Comparison of ENCODE assay signal across 22 cellular contexts in the genomic region with DNA sequence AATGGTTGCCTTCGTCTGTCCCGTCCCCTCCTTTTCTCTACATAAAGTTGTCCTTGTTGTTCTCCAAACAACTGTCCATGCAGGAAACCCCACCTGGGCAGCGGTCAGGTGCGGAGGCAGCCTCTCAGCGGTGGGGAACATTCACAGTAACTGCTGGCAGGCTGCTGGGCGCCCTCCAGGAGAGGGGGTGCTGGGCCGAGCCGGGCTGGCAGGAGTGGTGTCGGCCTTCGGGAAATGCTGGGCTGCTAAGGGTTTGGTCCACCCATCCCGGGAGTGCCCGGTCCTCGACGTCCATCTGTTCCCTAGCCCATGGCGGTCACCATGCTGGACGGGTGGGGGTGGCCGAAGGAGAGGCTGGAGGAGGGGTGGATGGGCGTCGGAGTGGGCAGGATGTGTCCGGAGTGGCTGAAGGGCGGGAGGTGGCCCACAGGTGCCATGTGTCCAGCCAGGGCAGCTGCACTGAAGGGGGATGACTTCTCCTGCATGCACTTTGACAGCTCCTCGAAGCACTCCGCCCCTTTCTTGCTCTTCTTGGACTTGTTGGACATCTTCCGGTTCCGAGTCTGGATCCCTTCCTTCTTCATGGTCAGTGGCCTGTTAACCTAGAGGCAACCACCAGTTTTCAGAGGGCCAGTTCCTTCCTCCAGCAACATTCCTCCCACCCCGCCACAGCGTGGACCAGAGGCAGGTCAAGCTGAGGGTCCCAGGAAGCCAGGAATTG. TPM values are rescaled to one million over a fixed set of nuclear protein-coding genes. Genes with fewer than 3 reads are reported as not detected.
DNase-seq lines count a peak whose midpoint lies in the region; ATAC-seq and TF ChIP-seq lines count a peak whose summit lies in the region.
"Had no signal": no experiment of that assay in that cellular context is flagged by ENCODE, and none has a peak within 500 bp of the region (broad histone marks: within the 10 kb centered on the region; RNA-seq: fewer than 3 reads in every experiment).

No MANE protein-coding gene starts in this region.

- no peak overlapping the region for H3K4me2 ChIP-seq in IMR-90 (ENCODE audit: low read depth, low read length)
- H3K4me2 ChIP-seq: hepatocyte had no signal

- no peak overlapping the region for H2AFZ ChIP-seq in IMR-90 (replicated peaks; ENCODE audit: low read length, poor library complexity)
- H2AFZ ChIP-seq: hepatocyte had no signal

- intact Hi-C loops in IMR-90 (cut with micrococcal nuclease) (loop anchor here (5.0 kb wide), 1 partner anchor 404 kb away; no protein-coding TSS in a partner anchor), left lung (cut with DNase I) (no loop called here), ovary (cut with DNase I) (no loop called here)

- peak overlapping the region; percentile 14; the same call in 1 of the 2 replicates for H3K4ac ChIP-seq in IMR-90 (ENCODE audit: low read depth, low read length)

- peaks cover 21% of the 10 kb centered on the region for H3K4me1 ChIP-seq in IMR-90 (ENCODE audit: control insufficient read depth, insufficient read depth, low read length)
- H3K4me1 ChIP-seq in left lung, result peaks cover 0 to 27% of the 10 kb centered on the region in 2 donors
- H3K4me1 ChIP-seq in subcutaneous abdominal adipose tissue (ENCODE audit: control insufficient read depth in 5 of 5, insufficient read depth in 5 of 5, low read length in 5 of 5), result peaks cover 3 to 63% (median 36%) of the 10 kb centered on the region in 5 donors
- H3K4me1 ChIP-seq in ovary (ENCODE audit: insufficient read depth), result no peaks in the 10 kb centered on the region

- dilution Hi-C loops in IMR-90 (cut with HindIII; ENCODE audit: low sequenced_read_pairs, unreplicated experiment), result no loop called here

- H3K9me1 ChIP-seq in IMR-90 (ENCODE audit: insufficient read depth, low read length), result peaks cover 3% of the 10 kb centered on the region; the same call in 1 of the 2 replicates

- no peaks in the 10 kb centered on the region for H3K9me3 Mint-ChIP-seq in endothelial cell (ENCODE audit: unreplicated experiment)
- H3K9me3 Mint-ChIP-seq: activated naive CD4-positive, alpha-beta T cell treated with anti-CD3 and anti-CD28 coated beads, Interleukin-2, amount 10 ng/mL, durations not matched to agents 7 days and 5 days; natural killer cell had no signal

- H3K14ac ChIP-seq in IMR-90 (replicated peaks; ENCODE audit: low read depth, low read length), result no peak overlapping the region

- no peak overlapping the region for H3K18ac ChIP-seq in IMR-90 (ENCODE audit: low read depth, low read length)

- H2AK9ac ChIP-seq in IMR-90 (replicated peaks; ENCODE audit: low read depth, low read length, poor library complexity), result no peak overlapping the region

- no peak overlapping the region for H3K27ac ChIP-seq in IMR-90 (ENCODE audit: insufficient read depth, low read length)
- peak overlapping the region; percentile 33 to 62 for H3K27ac ChIP-seq in left lung
- peak overlapping the region; percentile 41 for H3K27ac ChIP-seq in subcutaneous abdominal adipose tissue (ENCODE audit: low read depth, low read length)
- no peak overlapping the region for H3K27ac ChIP-seq in ovary
- H3K27ac ChIP-seq: hepatocyte had no signal

- H3K27me3 ChIP-seq in IMR-90 (ENCODE audit: control insufficient read depth, insufficient read depth, low read length) (peaks cover 5% of the 10 kb centered on the region; the same call in 1 of the 2 replicates), left lung (peaks cover 49 to 78% of the 10 kb centered on the region in 2 donors), subcutaneous abdominal adipose tissue (ENCODE audit: control insufficient read depth in 5 of 5, insufficient read depth in 4 of 5, low read length in 5 of 5) (peaks cover 53 to 85% (median 57%) of the 10 kb centered on the region in 5 donors), ovary (no peaks in the 10 kb centered on the region)

- DNase-seq in IMR-90 (no peak), endothelial cell (ENCODE audit: low spot score) (no peak), left lung (peak in 1 of 2 donors; percentile 72), ovary (no peak), A172 (ENCODE audit: low spot score) (no peak)
- DNase-seq: activated CD4-positive, alpha-beta T cell treated with anti-CD3 and anti-CD28 coated beads, Interleukin-2, amount 50 U/mL, for 4 hours; activated CD4-positive, CD25-positive, alpha-beta regulatory T cell; activated naive CD4-positive, alpha-beta T cell treated with anti-CD3 and anti-CD28 coated beads, Interleukin-2, amount 10 ng/mL, durations not matched to agents 7 days and 5 days; amniotic stem cell; CD4-positive, CD25-positive, alpha-beta regulatory T cell; effector memory CD4-positive, alpha-beta T cell; foreskin melanocyte; natural killer cell; OCI-M1; stimulated activated CD4-positive, alpha-beta T cell treated with anti-CD3 and anti-CD28 coated beads, Interleukin-4, amount 100 ng/mL, for 1 hour had no signal

- H3K4me1 Mint-ChIP-seq in endothelial cell (ENCODE audit: unreplicated experiment), result peaks cover 62% of the 10 kb centered on the region

- no peak overlapping the region for H2BK120ac ChIP-seq in IMR-90 (ENCODE audit: low read depth, low read length)

- CTCF ChIA-PET in IMR-90 (lab: Yijun Ruan, JAX), result no interaction called here

- TF ChIP-seq CTCF in IMR-90 (conservative IDR thresholded peaks at IDR 0.05; ENCODE audit: low read depth, low read length) (no peak), endothelial cell (IDR thresholded peaks at IDR 0.05; ENCODE audit: unreplicated experiment) (no peak), left lung (IDR thresholded peaks at IDR 0.05) (no peak), ovary (IDR thresholded peaks at IDR 0.05) (no peak)

- peaks cover 21% of the 10 kb centered on the region for H3K36me3 ChIP-seq in IMR-90 (ENCODE audit: control insufficient read depth, insufficient read depth, low read length)
- H3K36me3 ChIP-seq in left lung, result no peaks in the 10 kb centered on the region
- H3K36me3 ChIP-seq in subcutaneous abdominal adipose tissue (ENCODE audit: control insufficient read depth in 5 of 5, insufficient read depth in 5 of 5, low read length in 5 of 5), result no peaks in the 10 kb centered on the region
- H3K36me3 ChIP-seq in ovary, result no peaks in the 10 kb centered on the region

- peaks cover 6% of the 10 kb centered on the region for H3K27me3 Mint-ChIP-seq in endothelial cell (ENCODE audit: unreplicated experiment)

- 0 out of 2 replicates have a peak overlapping the region, but pooled peaks have one; percentile 2 for H4K91ac ChIP-seq in IMR-90 (ENCODE audit: insufficient read depth, low read depth, low read length)

- 79% methylated on average over 13 of the region's 27 CpGs; no CpG with 5 or more reads in 1 of the 2 experiments for WGBS in IMR-90 (ENCODE audit: extremely low coverage in 2 of 2, insufficient read length in 1 of 2), 2 experiments
- 64 to 80% (median 74%) methylated on average over 27 of the region's 27 CpGs for WGBS in ovary, 3 donors

- H3K23ac ChIP-seq in IMR-90 (ENCODE audit: low read depth, low read length), result no peak overlapping the region

- BruUV-seq in IMR-90 (replicated peaks; lab: Mats Ljungman, UMichigan), result no TSS peak

- H3K79me1 ChIP-seq in IMR-90 (ENCODE audit: low read depth in 1 of 2, low read length in 2 of 2), result peaks cover 0 to 17% of the 10 kb centered on the region in 2 experiments; a peak in 3 of 4 replicates

- no peak overlapping the region for H4K5ac ChIP-seq in IMR-90 (ENCODE audit: low read depth, low read length)

- no peaks in the 10 kb centered on the region for H3K9me3 ChIP-seq in IMR-90 (ENCODE audit: control insufficient read depth, insufficient read depth, low read length)
- no peaks in the 10 kb centered on the region for H3K9me3 ChIP-seq in left lung
- H3K9me3 ChIP-seq in subcutaneous abdominal adipose tissue (ENCODE audit: control insufficient read depth in 5 of 5, low read length in 5 of 5), result no peaks in the 10 kb centered on the region
- H3K9me3 ChIP-seq in ovary, result no peaks in the 10 kb centered on the region

- H3K9ac ChIP-seq in IMR-90 (ENCODE audit: low read depth, low read length) (no peak overlapping the region), subcutaneous abdominal adipose tissue (ENCODE audit: low read length in 5 of 5) (no peak overlapping the region)

- in situ Hi-C loops in IMR-90 (cut with MboI; ENCODE audit: low sequenced_read_pairs), result loop anchor here (10.0 kb wide), 1 partner anchor 386 kb away; no protein-coding TSS in a partner anchor

- ATAC-seq in IMR-90 (ENCODE audit: low read depth) (no peak), left lung (no peak), HG03280 (IDR thresholded peaks at IDR 0.05; ENCODE audit: unreplicated experiment) (no peak)
- ATAC-seq: natural killer cell had no signal

- TF ChIP-seq EP300 in ovary (IDR thresholded peaks at IDR 0.05), result no peak

- H4K20me1 ChIP-seq in IMR-90 (ENCODE audit: insufficient read depth, low read length), result peaks cover 5% of the 10 kb centered on the region; the same call in 1 of the 2 replicates

- H2AK5ac ChIP-seq in IMR-90 (ENCODE audit: low read depth, low read length), result no peak overlapping the region

- no peak for TF ChIP-seq RAD21 in IMR-90 (IDR thresholded peaks at IDR 0.05; ENCODE audit: low read length)

- peak overlapping the region; percentile 56 for H3K4me3 Mint-ChIP-seq in endothelial cell (ENCODE audit: unreplicated experiment)
- H3K4me3 Mint-ChIP-seq: activated naive CD4-positive, alpha-beta T cell treated with anti-CD3 and anti-CD28 coated beads, Interleukin-2, amount 10 ng/mL, durations not matched to agents 7 days and 5 days; CD4-positive, CD25-positive, alpha-beta regulatory T cell; natural killer cell had no signal

- H2BK5ac ChIP-seq in IMR-90 (ENCODE audit: low read depth, low read length, poor library complexity, severe bottlenecking), result no peak overlapping the region

- peaks cover 39% of the 10 kb centered on the region for H3K36me3 Mint-ChIP-seq in endothelial cell (ENCODE audit: low read depth, unreplicated experiment)
- H3K36me3 Mint-ChIP-seq: activated naive CD4-positive, alpha-beta T cell treated with anti-CD3 and anti-CD28 coated beads, Interleukin-2, amount 10 ng/mL, durations not matched to agents 7 days and 5 days; CD4-positive, CD25-positive, alpha-beta regulatory T cell; natural killer cell had no signal

- H3K4me3 ChIP-seq in IMR-90 (ENCODE audit: insufficient read depth, low read depth, low read length) (no peak overlapping the region), left lung (no peak overlapping the region), subcutaneous abdominal adipose tissue (ENCODE audit: low read depth in 1 of 5, low read length in 5 of 5) (no peak overlapping the region), ovary (no peak overlapping the region)
- H3K4me3 ChIP-seq: hepatocyte had no signal

- no peak overlapping the region for H2BK20ac ChIP-seq in IMR-90 (ENCODE audit: low read depth, low read length)

- H3K56ac ChIP-seq in IMR-90 (ENCODE audit: extremely low read depth, insufficient read depth, low read length), result no peak overlapping the region

- H4K8ac ChIP-seq in IMR-90 (ENCODE audit: low read depth in 2 of 2, low read length in 2 of 2), result no peak overlapping the region

- TF ChIP-seq POLR2A in IMR-90 (IDR thresholded peaks at IDR 0.05; ENCODE audit: low read depth, low read length), result no peak
- TF ChIP-seq POLR2A in ovary (IDR thresholded peaks at IDR 0.05), result no peak

- no peak overlapping the region for H3K27ac Mint-ChIP-seq in endothelial cell (ENCODE audit: unreplicated experiment)
- H3K27ac Mint-ChIP-seq: activated naive CD4-positive, alpha-beta T cell treated with anti-CD3 and anti-CD28 coated beads, Interleukin-2, amount 10 ng/mL, durations not matched to agents 7 days and 5 days; CD4-positive, CD25-positive, alpha-beta regulatory T cell; natural killer cell had no signal

- no peak overlapping the region for H2BK15ac ChIP-seq in IMR-90 (ENCODE audit: low read depth, low read length)

- POLR2A ChIA-PET in IMR-90 (lab: Charles Lee; ENCODE audit: unreplicated experiment), result no interaction called here

RNA-seq across cellular contexts. Expression of gene GATA2, which starts 12.1 kb away (rescaled TPM):
- 2.2 and 2.8 TPM in 2 replicates for total RNA-seq in IMR-90 (2012; rRNA removed)
- 13.5 and 15.0 TPM in 2 replicates for polyA plus RNA-seq in IMR-90 (2012; rRNA removed)
- polyA plus RNA-seq in IMR-90 (2012; cell fraction: cytosol; rRNA removed), result 10.9 and 15.4 TPM in 2 replicates
- polyA plus RNA-seq in IMR-90 (2012; cell fraction: nucleus; rRNA removed; ENCODE audit: low replicate concordance), result 12.3 and 24.3 TPM in 2 replicates
- total RNA-seq in endothelial cell (ENCODE audit: unreplicated experiment), result 37.9 TPM
- 10 to 100 TPM; 16.5 to 43.0 TPM for total RNA-seq in left lung
- total RNA-seq in ovary, result 10 to 100 TPM in 1 of 7 donors, 1 to 10 TPM in 6; 4.0 to 16.1 (median 6.1) TPM
- 1 to 10 TPM; 5.1 to 8.1 TPM for polyA plus RNA-seq in ovary
- 5.5 and 8.4 TPM in 2 replicates for total RNA-seq in A172 (2014; rRNA removed; shearing (Covaris generic))
- polyA plus RNA-seq: CD4-positive, CD25-positive, alpha-beta regulatory T cell had no signal

RNA-seq across cellular contexts. Expression of gene DNAJB8, which starts 14.2 kb away (rescaled TPM):
- not detected in 2 replicates for total RNA-seq in IMR-90 (2012; rRNA removed)
- polyA plus RNA-seq in IMR-90 (2012; rRNA removed), result not detected in 2 replicates
- polyA plus RNA-seq in IMR-90 (2012; cell fraction: cytosol; rRNA removed), result not detected in 2 replicates
- polyA plus RNA-seq in IMR-90 (2012; cell fraction: nucleus; rRNA removed; ENCODE audit: low replicate concordance), result not detected in 2 replicates
- total RNA-seq in endothelial cell (ENCODE audit: unreplicated experiment), result not detected
- total RNA-seq in left lung, result not detected
- total RNA-seq in ovary, result not detected
- not detected for polyA plus RNA-seq in ovary
- not detected in 2 replicates for total RNA-seq in A172 (2014; rRNA removed; shearing (Covaris generic))
- total RNA-seq: CD4-positive, CD25-positive, alpha-beta regulatory T cell; Daoy; hepatocyte; natural killer cell; osteocyte; ureter had no signal
- polyA plus RNA-seq: CD4-positive, CD25-positive, alpha-beta regulatory T cell; esophagus; hepatocyte had no signal

Comparison
In these comparisons a context has a peak if more than half of its experiments do, and no peak if none do; other contexts are left out.
1. H3K27ac ChIP-seq: peak in left lung (2 of 2) and subcutaneous abdominal adipose tissue (single experiment); none in IMR-90 (single experiment) and ovary (0 of 2).